26 cellular contexts compared by ENCODE assay signal in the genomic region with DNA sequence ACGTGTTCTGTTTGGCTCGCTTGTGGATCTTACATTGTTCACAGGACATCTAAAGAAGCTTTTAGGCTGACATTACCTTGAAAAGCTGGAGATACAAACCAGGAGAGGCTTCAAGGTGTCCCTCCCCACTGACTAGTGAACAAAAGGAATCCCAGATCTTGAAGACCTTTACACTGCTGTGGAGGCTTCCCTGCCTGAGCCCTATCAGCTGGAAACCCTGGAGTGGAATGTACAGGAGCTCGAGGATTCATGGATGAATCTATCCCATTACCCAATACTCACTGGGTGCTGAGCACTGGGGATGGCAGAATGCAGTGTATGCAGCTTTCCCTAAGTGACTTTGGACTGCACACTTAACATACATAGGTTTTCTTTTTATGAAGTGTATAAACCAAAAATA.
DNase-seq lines count a peak whose midpoint lies in the region; ATAC-seq and TF ChIP-seq lines count a peak whose summit lies in the region.
"Had no signal": no experiment of that assay in that cellular context is flagged by ENCODE, and none has a peak within 500 bp of the region (broad histone marks: within the 10 kb centered on the region; RNA-seq: fewer than 3 reads in every experiment).

No MANE protein-coding gene starts in this region.

- H3K36me3 ChIP-seq in breast epithelium (no peaks in the 10 kb centered on the region), Panc1 (ENCODE audit: control insufficient read depth, insufficient read depth, low read length) (no peaks in the 10 kb centered on the region), osteoblast (ENCODE audit: insufficient read depth, low read length) (no peaks in the 10 kb centered on the region), PC-9 (ENCODE audit: low read depth) (no peaks in the 10 kb centered on the region)

- H3K79me2 ChIP-seq in osteoblast (ENCODE audit: insufficient read depth, low read length) (no peaks in the 10 kb centered on the region), PC-9 (ENCODE audit: low read depth) (no peaks in the 10 kb centered on the region)

- H4K20me1 ChIP-seq in osteoblast (ENCODE audit: insufficient read depth, low read length) (no peaks in the 10 kb centered on the region), PC-9 (ENCODE audit: insufficient read depth) (no peaks in the 10 kb centered on the region)

- H3K9me3 ChIP-seq in breast epithelium (no peaks in the 10 kb centered on the region), Panc1 (ENCODE audit: control insufficient read depth, insufficient read depth, low read depth, low read length) (no peaks in the 10 kb centered on the region), osteoblast (ENCODE audit: low read depth, low read length) (no peaks in the 10 kb centered on the region), PC-9 (ENCODE audit: insufficient read depth, low read depth) (no peaks in the 10 kb centered on the region)

- H3F3A ChIP-seq in PC-9 (ENCODE audit: insufficient read depth, low read depth) = no peaks in the 10 kb centered on the region; the same call in 1 of the 2 replicates

- H3K36me3 Mint-ChIP-seq in MCF 10A (ENCODE audit: insufficient read depth, unreplicated experiment) = no peaks in the 10 kb centered on the region
- H3K36me3 Mint-ChIP-seq in activated T-helper 1 cell treated with anti-CD3 and anti-CD28 coated beads, Interleukin-12 subunit alpha, Interleukin-12 subunit beta, Interleukin-2, Interleukin-4 antibody, amounts not matched to agents 30 ng/mL and 10 ng/mL and 1 ng/mL, durations not matched to agents 14 hours and 24 hours and 36 hours (ENCODE audit: low read depth) = no peaks in the 10 kb centered on the region
- H3K36me3 Mint-ChIP-seq: brain; stimulated activated effector memory CD8-positive, alpha-beta T cell treated with anti-CD3 and anti-CD28 coated beads, Interleukin-12 subunit alpha, Interleukin-12 subunit beta, amount 100 ng/mL, for 72 hours had no signal

- no peak overlapping the region for H3K4me3 Mint-ChIP-seq in MCF 10A (ENCODE audit: unreplicated experiment)
- no peak overlapping the region for H3K4me3 Mint-ChIP-seq in activated T-helper 1 cell treated with anti-CD3 and anti-CD28 coated beads, Interleukin-12 subunit alpha, Interleukin-12 subunit beta, Interleukin-2, Interleukin-4 antibody, amounts not matched to agents 30 ng/mL and 10 ng/mL and 1 ng/mL, durations not matched to agents 14 hours and 24 hours and 36 hours
- H3K4me3 Mint-ChIP-seq: activated CD4-positive, alpha-beta T cell treated with anti-CD3 and anti-CD28 coated beads, Interleukin-2, amount 10 ng/mL, durations not matched to agents 24 days and 14 days; brain; nephron progenitor cell; stimulated activated effector memory CD8-positive, alpha-beta T cell treated with anti-CD3 and anti-CD28 coated beads, Interleukin-12 subunit alpha, Interleukin-12 subunit beta, amount 100 ng/mL, for 72 hours; T-helper 1 cell treated with Interleukin-12 subunit alpha and Interleukin-12 subunit beta and Interleukin-4 antibody, amounts not matched to agents 30 μg/mL and 1 μg/mL, for 36 hours had no signal

- H3K9me2 ChIP-seq in PC-9 (ENCODE audit: insufficient read depth) = no peaks in the 10 kb centered on the region

- TF ChIP-seq POLR2A in breast epithelium (IDR thresholded peaks at IDR 0.05) = no peak

- H3K27ac ChIP-seq in breast epithelium (no peak overlapping the region), Panc1 (ENCODE audit: low read length) (peak overlapping the region; percentile 85), osteoblast (ENCODE audit: low read depth, low read length) (no peak overlapping the region), PC-9 (no peak overlapping the region)
- H3K27ac ChIP-seq: skin epidermis had no signal

- no peak for TF ChIP-seq CTCF in MCF 10A (IDR thresholded peaks at IDR 0.05; ENCODE audit: unreplicated experiment)
- TF ChIP-seq CTCF in breast epithelium (IDR thresholded peaks at IDR 0.05) = no peak
- no peak for TF ChIP-seq CTCF in Panc1 (IDR thresholded peaks at IDR 0.05)
- TF ChIP-seq CTCF in fibroblast of the aortic adventitia (IDR thresholded peaks at IDR 0.05; ENCODE audit: insufficient read depth, low read length) = no peak
- no peak for TF ChIP-seq CTCF in osteoblast (IDR thresholded peaks at IDR 0.05; ENCODE audit: extremely low read depth, low read depth, low read length)
- TF ChIP-seq CTCF in PC-9 (conservative IDR thresholded peaks at IDR 0.05) = no peak

- peak; percentile 71 for ATAC-seq in Panc1
- ATAC-seq: stimulated activated effector memory CD8-positive, alpha-beta T cell treated with anti-CD3 and anti-CD28 coated beads, Interleukin-12 subunit alpha, Interleukin-12 subunit beta, amount 100 ng/mL, for 72 hours had no signal

- no peak overlapping the region for H3K27ac Mint-ChIP-seq in MCF 10A (ENCODE audit: low read depth, unreplicated experiment)
- H3K27ac Mint-ChIP-seq in activated T-helper 1 cell treated with anti-CD3 and anti-CD28 coated beads, Interleukin-12 subunit alpha, Interleukin-12 subunit beta, Interleukin-2, Interleukin-4 antibody, amounts not matched to agents 30 ng/mL and 10 ng/mL and 1 ng/mL, durations not matched to agents 14 hours and 24 hours and 36 hours = no peak overlapping the region
- H3K27ac Mint-ChIP-seq: activated CD4-positive, alpha-beta T cell treated with anti-CD3 and anti-CD28 coated beads, Interleukin-2, amount 10 ng/mL, durations not matched to agents 24 days and 14 days; activated T-helper 2 cell treated with anti-CD3 and anti-CD28 coated beads, Interferon-gamma antibody, Interleukin-2, Interleukin-4, amounts not matched to agents 10 μg/mL and 5 μg/mL and 100 μg/mL, durations not matched to agents 14 hours and 24 hours and 36 hours; brain; nephron progenitor cell; progenitor cell of endocrine pancreas; stimulated activated effector memory CD8-positive, alpha-beta T cell treated with anti-CD3 and anti-CD28 coated beads, Interleukin-12 subunit alpha, Interleukin-12 subunit beta, amount 100 ng/mL, for 72 hours; T-helper 1 cell treated with Interleukin-12 subunit alpha and Interleukin-12 subunit beta and Interleukin-4 antibody, amounts not matched to agents 30 μg/mL and 1 μg/mL, for 36 hours had no signal

- POLR2A ChIA-PET in MCF 10A (lab: Yijun Ruan, JAX) = interaction anchor here (0.6 to 1.8 kb wide), 2 partner anchors 19 to 75 kb away, joined by 3 to 6 read pairs; no protein-coding TSS in a partner anchor
- POLR2A ChIA-PET in Panc1 (lab: Charles Lee) = interaction anchor here (0.6 kb wide), 1 partner anchor 79 kb away, joined by 8 read pairs; no protein-coding TSS in a partner anchor
- POLR2A ChIA-PET in PC-9 (lab: Charles Lee; ENCODE audit: unreplicated experiment) = no interaction called here

- no peaks in the 10 kb centered on the region for H3K27me3 Mint-ChIP-seq in MCF 10A (ENCODE audit: insufficient read depth, unreplicated experiment)
- peaks cover 11% of the 10 kb centered on the region for H3K27me3 Mint-ChIP-seq in activated T-helper 1 cell treated with anti-CD3 and anti-CD28 coated beads, Interleukin-12 subunit alpha, Interleukin-12 subunit beta, Interleukin-2, Interleukin-4 antibody, amounts not matched to agents 30 ng/mL and 10 ng/mL and 1 ng/mL, durations not matched to agents 14 hours and 24 hours and 36 hours (ENCODE audit: insufficient read depth)

- H3K4me1 Mint-ChIP-seq in MCF 10A (ENCODE audit: insufficient read depth, unreplicated experiment) = peaks cover 7% of the 10 kb centered on the region
- H3K4me1 Mint-ChIP-seq in activated T-helper 1 cell treated with anti-CD3 and anti-CD28 coated beads, Interleukin-12 subunit alpha, Interleukin-12 subunit beta, Interleukin-2, Interleukin-4 antibody, amounts not matched to agents 30 ng/mL and 10 ng/mL and 1 ng/mL, durations not matched to agents 14 hours and 24 hours and 36 hours (ENCODE audit: low read depth) = no peaks in the 10 kb centered on the region
- H3K4me1 Mint-ChIP-seq: activated CD4-positive, alpha-beta T cell treated with anti-CD3 and anti-CD28 coated beads, Interleukin-2, amount 10 ng/mL, durations not matched to agents 24 days and 14 days; brain; stimulated activated effector memory CD8-positive, alpha-beta T cell treated with anti-CD3 and anti-CD28 coated beads, Interleukin-12 subunit alpha, Interleukin-12 subunit beta, amount 100 ng/mL, for 72 hours had no signal

- H3K4me1 ChIP-seq in breast epithelium (no peaks in the 10 kb centered on the region), Panc1 (ENCODE audit: control insufficient read depth, insufficient read depth, low read length) (peaks cover 19% of the 10 kb centered on the region), osteoblast (ENCODE audit: insufficient read depth, low read length) (peaks cover 7% of the 10 kb centered on the region), PC-9 (replicated peaks; ENCODE audit: insufficient read depth) (no peaks in the 10 kb centered on the region)

- H2AFZ ChIP-seq in osteoblast (ENCODE audit: low read length) (peak overlapping the region; percentile 13), PC-9 (no peak overlapping the region)

- no peaks in the 10 kb centered on the region for H3K27me3 ChIP-seq in breast epithelium
- H3K27me3 ChIP-seq in Panc1 (ENCODE audit: control insufficient read depth, insufficient read depth, low read length) = no peaks in the 10 kb centered on the region
- no peaks in the 10 kb centered on the region for H3K27me3 ChIP-seq in osteoblast (ENCODE audit: insufficient read depth, low read length)
- no peaks in the 10 kb centered on the region for H3K27me3 ChIP-seq in PC-9 (ENCODE audit: insufficient read depth, low read depth)

- H3K4me3 ChIP-seq in breast epithelium (no peak overlapping the region), Panc1 (ENCODE audit: low read depth in 2 of 2, low read length in 2 of 2) (no peak overlapping the region), fibroblast of the aortic adventitia (ENCODE audit: low read depth, low read length) (no peak overlapping the region), osteoblast (ENCODE audit: insufficient read depth, low read length) (no peak overlapping the region), PC-9 (no peak overlapping the region)
- H3K4me3 ChIP-seq: skin epidermis had no signal

- CTCF ChIA-PET in MCF 10A (lab: Yijun Ruan, JAX) = interaction anchor here (0.6 to 2.2 kb wide), 5 partner anchors 8 to 84 kb away, joined by 3 to 10 read pairs (median 4); no protein-coding TSS in a partner anchor
- CTCF ChIA-PET in Panc1 (lab: Charles Lee) = no interaction called here
- CTCF ChIA-PET in PC-9 (lab: Charles Lee) = no interaction called here

- H3K9me3 Mint-ChIP-seq in MCF 10A (ENCODE audit: unreplicated experiment) = no peaks in the 10 kb centered on the region
- H3K9me3 Mint-ChIP-seq in activated T-helper 1 cell treated with anti-CD3 and anti-CD28 coated beads, Interleukin-12 subunit alpha, Interleukin-12 subunit beta, Interleukin-2, Interleukin-4 antibody, amounts not matched to agents 30 ng/mL and 10 ng/mL and 1 ng/mL, durations not matched to agents 14 hours and 24 hours and 36 hours = no peaks in the 10 kb centered on the region
- H3K9me3 Mint-ChIP-seq: activated CD4-positive, alpha-beta T cell treated with anti-CD3 and anti-CD28 coated beads, Interleukin-2, amount 10 ng/mL, durations not matched to agents 24 days and 14 days; activated T-helper 2 cell treated with anti-CD3 and anti-CD28 coated beads, Interferon-gamma antibody, Interleukin-2, Interleukin-4, amounts not matched to agents 10 μg/mL and 5 μg/mL and 100 μg/mL, durations not matched to agents 14 hours and 24 hours and 36 hours; brain; nephron progenitor cell; stimulated activated effector memory CD8-positive, alpha-beta T cell treated with anti-CD3 and anti-CD28 coated beads, Interleukin-12 subunit alpha, Interleukin-12 subunit beta, amount 100 ng/mL, for 72 hours; T-helper 1 cell treated with Interleukin-12 subunit alpha and Interleukin-12 subunit beta and Interleukin-4 antibody, amounts not matched to agents 30 μg/mL and 1 μg/mL, for 36 hours had no signal

- in situ Hi-C loops in Panc1 (cut with HindIII; ENCODE audit: low pct_unique_long_range_greater_than_20kb, low sequenced_read_pairs) = no loop called here

- H3K4me2 ChIP-seq in osteoblast (ENCODE audit: insufficient read depth, low read length) (no peak overlapping the region), PC-9 (no peak overlapping the region)

- intact Hi-C loops in MCF 10A (cut with micrococcal nuclease) (no loop called here), breast epithelium (cut with DNase I; ENCODE audit: low total_unique reads) (loop anchor here (10.0 kb wide), 1 partner anchor 1449 kb away; no protein-coding TSS in a partner anchor), Panc1 (cut with micrococcal nuclease; ENCODE audit: unreplicated experiment) (no loop called here), PC-9 (cut with micrococcal nuclease; ENCODE audit: unreplicated experiment) (no loop called here)
- intact Hi-C loops in activated T-helper 1 cell treated with anti-CD3 and anti-CD28 coated beads, Interleukin-12 subunit alpha, Interleukin-12 subunit beta, Interleukin-2, Interleukin-4 antibody, amounts not matched to agents 30 ng/mL and 10 ng/mL and 1 ng/mL, durations not matched to agents 14 hours and 24 hours and 36 hours (cut with micrococcal nuclease) = no loop called here

- BruUV-seq in MCF 10A (replicated peaks; lab: Mats Ljungman, UMichigan) = no TSS peak
- BruUV-seq in Panc1 (replicated peaks; lab: Mats Ljungman, UMichigan) = no TSS peak
- no TSS peak for BruUV-seq in PC-9 (replicated peaks; lab: Mats Ljungman, UMichigan)

- DNase-seq in MCF 10A (ENCODE audit: unreplicated experiment) = peak; percentile 17
- DNase-seq in breast epithelium (ENCODE audit: low spot score in 2 of 2) = no peak
- no peak for DNase-seq in Panc1 (ENCODE audit: low read depth, low spot score)
- DNase-seq in fibroblast of the aortic adventitia (ENCODE audit: low read depth) = peak; percentile 22
- DNase-seq in osteoblast (ENCODE audit: insufficient read length, low spot score, missing footprints) = no peak
- no peak for DNase-seq in activated T-helper 1 cell treated with anti-CD3 and anti-CD28 coated beads, Interleukin-12 subunit alpha, Interleukin-12 subunit beta, Interleukin-2, Interleukin-4 antibody, amounts not matched to agents 30 ng/mL and 10 ng/mL and 1 ng/mL, durations not matched to agents 14 hours and 24 hours and 36 hours (ENCODE audit: low spot score)
- no peak for DNase-seq in activated CD8-positive, alpha-beta memory T cell treated with anti-CD3 and anti-CD28 coated beads, Interleukin-2, amount 50 U/mL, for 4 hours
- DNase-seq in PC-9 = no peak
- DNase-seq: ACHN; activated CD4-positive, alpha-beta T cell treated with anti-CD3 and anti-CD28 coated beads, Interleukin-2, amount 10 ng/mL, durations not matched to agents 24 days and 14 days; C1 segment of cervical spinal cord; cortex of kidney; EL; MV-4-11; NCI-H1694; NCI-H2171; NCI-H748 treated with DMSO at 0.1 percent for 48 hours; nephron progenitor cell; OCI-M1; stimulated activated CD4-positive, alpha-beta T cell treated with anti-CD3 and anti-CD28 coated beads, Interleukin-2, amount 100 ng/mL, for 24 hours had no signal

Comparison
In these comparisons a context has a peak if more than half of its experiments do, and no peak if none do; other contexts are left out.
1. DNase-seq: peak in MCF 10A (single experiment) and fibroblast of the aortic adventitia (single experiment); none in breast epithelium (0 of 2), Panc1 (single experiment), osteoblast (single experiment), activated T-helper 1 cell treated with anti-CD3 and anti-CD28 coated beads, Interleukin-12 subunit alpha, Interleukin-12 subunit beta, Interleukin-2, Interleukin-4 antibody, amounts not matched to agents 30 ng/mL and 10 ng/mL and 1 ng/mL, durations not matched to agents 14 hours and 24 hours and 36 hours (single experiment), activated CD8-positive, alpha-beta memory T cell treated with anti-CD3 and anti-CD28 coated beads, Interleukin-2, amount 50 U/mL, for 4 hours (single experiment) and PC-9 (0 of 2).